Comparison of ENCODE assay signal across 1 cellular context in genomic region chr9:38195737-38196161, GRCh38.
TF ChIP-seq lines count a peak whose summit lies in the region.

No MANE protein-coding gene starts in this region.

TF ChIP-seq in HepG2, 621 proteins besides CTCF, POLR2A, EP300 and RAD21 (continued from another document):
- peak; percentile 28; the same call in 1 of the 2 replicates for TF ChIP-seq ARID4A (CRISPR knock-in tag; IDR thresholded peaks at IDR 0.05; ENCODE audit: borderline replicate concordance)
- no peak for TF ChIP-seq JUNB (CRISPR knock-in tag; IDR thresholded peaks at IDR 0.05; ENCODE audit: borderline replicate concordance)
- 0 out of 2 replicates have a peak, but pooled peaks have one; percentile 83 for TF ChIP-seq FOXO4 (CRISPR knock-in tag; conservative IDR thresholded peaks at IDR 0.05)
- peak; percentile 52 for TF ChIP-seq TEAD3 (CRISPR knock-in tag; optimal IDR thresholded peaks at IDR 0.05; ENCODE audit: borderline replicate concordance)
- TF ChIP-seq SNAPC4 (CRISPR knock-in tag; IDR thresholded peaks at IDR 0.05) = no peak
- TF ChIP-seq ZNF460 (CRISPR knock-in tag; IDR thresholded peaks at IDR 0.05; ENCODE audit: borderline replicate concordance) = peak; percentile 80
- no peak for TF ChIP-seq ZNF549 (CRISPR knock-in tag; IDR thresholded peaks at IDR 0.05)
- 0 out of 2 replicates have a peak, but pooled peaks have one; percentile 29 for TF ChIP-seq HDAC2 (CRISPR knock-in tag; IDR thresholded peaks at IDR 0.05)
- TF ChIP-seq ZMYM3 (CRISPR knock-in tag; IDR thresholded peaks at IDR 0.05) = 0 out of 2 replicates have a peak, but pooled peaks have one; percentile 6
- TF ChIP-seq ZNF414 (CRISPR knock-in tag; IDR thresholded peaks at IDR 0.05) = 0 out of 2 replicates have a peak, but pooled peaks have one; percentile 40
- TF ChIP-seq CREM (IDR thresholded peaks at IDR 0.05) = 0 out of 2 replicates have a peak, but pooled peaks have one; percentile 19
- TF ChIP-seq CREM (CRISPR knock-in tag; IDR thresholded peaks at IDR 0.05) = no peak
- TF ChIP-seq MLX (CRISPR knock-in tag; IDR thresholded peaks at IDR 0.05) = peak; percentile 91
- peak; percentile 67 for TF ChIP-seq SOX13 (IDR thresholded peaks at IDR 0.05)
- TF ChIP-seq SOX13 (CRISPR knock-in tag; conservative IDR thresholded peaks at IDR 0.05 in 1 of 2, IDR thresholded peaks at IDR 0.05 in 1 of 2) = peak in 1 of 2 experiments; percentile 81; a peak in 2 of 4 replicates
- peak; percentile 89 for TF ChIP-seq SOX5 (CRISPR knock-in tag; IDR thresholded peaks at IDR 0.05; ENCODE audit: borderline replicate concordance)
